Comparison of ENCODE assay signal across 6 cellular contexts in genomic region chr3:51974277-51974962, GRCh38. TPM values are rescaled to one million over a fixed set of nuclear protein-coding genes. Genes with fewer than 3 reads are reported as not detected.
DNase-seq lines count a peak whose midpoint lies in the region; ATAC-seq and TF ChIP-seq lines count a peak whose summit lies in the region.

No MANE protein-coding gene starts in this region.

- H3K27me3 ChIP-seq in Peyer's patch: no peaks in the 10 kb centered on the region
- H3K27me3 ChIP-seq in thyroid gland: no peaks in the 10 kb centered on the region

- H3K4me1 ChIP-seq in Peyer's patch (peaks cover 4 to 26% (median 10%) of the 10 kb centered on the region in 4 donors), thyroid gland (peaks cover 16 to 29% of the 10 kb centered on the region in 2 donors)

- intact Hi-C loops in left cardiac atrium (cut with DNase I): loop anchor here in 1 of 2 donors (2.0 kb wide), 1 partner anchor 32 kb away; the partner anchor contains the start of gene PARP3
- intact Hi-C loops in thyroid gland (cut with DNase I): loop anchor here (10.0 kb wide), 1 partner anchor 590 kb away; the partner anchor contains the start of gene MANF

- peak overlapping the region; percentile 51 to 85 (median 77) for H3K4me3 ChIP-seq in Peyer's patch
- H3K4me3 ChIP-seq in thyroid gland (replicated peaks in 1 of 3): peak overlapping the region; percentile 6 to 46 (median 35)

- TF ChIP-seq CTCF in Peyer's patch (IDR thresholded peaks at IDR 0.05) (no peak), thyroid gland (IDR thresholded peaks at IDR 0.05) (peak in 2 of 6 experiments; percentile 12 to 36)

- TF ChIP-seq POLR2A in Peyer's patch (IDR thresholded peaks at IDR 0.05): no peak
- TF ChIP-seq POLR2A in thyroid gland (IDR thresholded peaks at IDR 0.05): no peak

- WGBS in thyroid gland, 2 donors: 24 to 26% methylated on average over 19 to 23 of the region's 30 CpGs

- H3K36me3 ChIP-seq in Peyer's patch (no peaks in the 10 kb centered on the region), thyroid gland (no peaks in the 10 kb centered on the region)

- peak; percentile 11 for ATAC-seq in GM21576 (IDR thresholded peaks at IDR 0.05; ENCODE audit: unreplicated experiment)
- ATAC-seq in left cardiac atrium: peak; percentile 36 to 44

- H3K27ac ChIP-seq in Peyer's patch (peak overlapping the region; percentile 79 to 92 (median 90)), thyroid gland (peak overlapping the region; percentile 83 to 93 (median 86))

- no peaks in the 10 kb centered on the region for H3K9me3 ChIP-seq in Peyer's patch
- no peaks in the 10 kb centered on the region for H3K9me3 ChIP-seq in thyroid gland

- DNase-seq in Peyer's patch (peak in 1 of 3 donors; percentile 59), left cardiac atrium (no peak), thyroid gland (peak in 1 of 2 donors; percentile 49), NCI-H510A treated with DMSO at 0.1 percent for 48 hours (lab: John Stamatoyannopoulos, UW) (no peak), NCI-H187 (lab: John Stamatoyannopoulos, UW) (no peak)

RNA-seq across cellular contexts. Expression of gene ABHD14A, which starts 0.4 kb away (rescaled TPM):
- total RNA-seq in Peyer's patch (10 to 100 TPM in 2 of 4 donors, 1 to 10 TPM in 2; 3.9 to 11.6 (median 7.7) TPM), left cardiac atrium (10 to 100 TPM; 18.1 to 18.3 TPM), thyroid gland (10 to 100 TPM; 20.0 to 91.9 (median 49.3) TPM)

RNA-seq across cellular contexts. Expression of gene ABHD14B, which starts 0.6 kb away (rescaled TPM):
- 100 to 1,000 TPM in 3 of 4 donors, 10 to 100 TPM in 1; 43.7 to 135 (median 127) TPM for total RNA-seq in Peyer's patch
- 10 to 100 TPM; 22.0 to 22.1 TPM for total RNA-seq in left cardiac atrium
- 10 to 100 TPM; 64.5 to 94.9 (median 87.8) TPM for total RNA-seq in thyroid gland

RNA-seq across cellular contexts. Expression of gene PCBP4, which starts 7.2 kb away (rescaled TPM):
- 10 to 100 TPM; 31.3 to 44.7 (median 37.7) TPM for total RNA-seq in Peyer's patch
- total RNA-seq in left cardiac atrium: 10 to 100 TPM; 49.1 to 68.3 TPM
- total RNA-seq in thyroid gland: 10 to 100 TPM; 22.2 to 66.2 (median 41.1) TPM

RNA-seq across cellular contexts. Expression of gene ACY1, which starts 8.9 kb away (rescaled TPM):
- total RNA-seq in Peyer's patch (100 to 1,000 TPM in 3 of 4 donors, 10 to 100 TPM in 1; 95.7 to 977 (median 609) TPM), left cardiac atrium (10 to 100 TPM; 21.8 to 24.8 TPM), thyroid gland (10 to 100 TPM; 34.9 to 98.8 (median 77.6) TPM)

RNA-seq across cellular contexts. Expression of gene GPR62, which starts 19.2 kb away (rescaled TPM):
- total RNA-seq in Peyer's patch (not detected), left cardiac atrium (under 1 TPM in 1 of 2 donors, not detected in 1; 0.53 TPM), thyroid gland (1 to 10 TPM in 1 of 4 donors, under 1 TPM in 2, not detected in 1; 0.13 to 1.8 (median 0.56) TPM)
